Comparison of ENCODE assay signal across 2 cellular contexts in the genomic region with DNA sequence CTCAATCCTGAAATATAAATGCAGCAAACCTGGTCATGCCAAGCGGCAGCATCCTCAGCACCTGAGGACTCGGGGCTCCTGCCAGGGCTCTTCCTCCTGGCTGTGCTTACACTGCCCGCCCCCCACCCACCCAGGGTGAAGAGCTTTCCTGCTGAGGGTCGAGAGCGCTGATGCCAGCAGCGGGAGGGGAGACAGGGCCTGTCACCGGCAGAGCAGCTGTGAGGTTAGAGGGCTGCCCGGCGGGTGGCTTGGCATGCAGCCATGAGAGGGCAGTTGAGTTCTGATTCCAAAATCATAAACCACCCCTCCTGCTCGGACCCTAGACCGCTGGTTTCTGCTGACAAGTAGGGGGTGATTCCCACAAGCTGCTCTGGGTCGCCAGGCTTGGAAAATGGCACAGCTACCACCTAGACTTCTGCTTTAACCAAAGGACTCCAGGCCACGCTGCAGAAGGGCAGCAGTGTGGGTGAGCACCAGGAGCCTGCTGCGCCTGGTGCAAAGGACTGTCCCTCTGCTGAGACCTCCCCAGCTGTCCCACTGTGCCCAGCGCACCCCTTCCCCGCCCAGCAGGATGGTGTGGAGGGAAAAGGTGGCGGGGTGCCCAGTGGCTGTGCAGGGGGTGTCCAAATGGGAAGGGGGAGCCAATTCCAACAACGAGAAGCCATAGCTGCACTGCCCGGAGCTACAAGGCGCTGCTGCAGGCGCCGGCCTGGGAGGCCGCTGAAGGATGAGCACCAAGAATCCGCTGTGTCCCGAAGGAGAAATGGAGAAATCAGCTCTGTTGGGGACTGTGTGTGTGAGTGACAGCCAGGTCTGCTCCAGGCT.
TF ChIP-seq lines count a peak whose summit lies in the region.

No MANE protein-coding gene starts in this region.

TF ChIP-seq in SK-N-SH, 30 proteins besides CTCF, POLR2A, EP300 and RAD21:
- no peak for TF ChIP-seq RFX5 (IDR thresholded peaks at IDR 0.05; ENCODE audit: low read length)

TF ChIP-seq in SK-N-SH treated with all-trans-retinoic acid at 6 μM for 48 hours, 23 proteins besides CTCF, POLR2A, EP300 and RAD21:
- TF ChIP-seq, protein P1, sequence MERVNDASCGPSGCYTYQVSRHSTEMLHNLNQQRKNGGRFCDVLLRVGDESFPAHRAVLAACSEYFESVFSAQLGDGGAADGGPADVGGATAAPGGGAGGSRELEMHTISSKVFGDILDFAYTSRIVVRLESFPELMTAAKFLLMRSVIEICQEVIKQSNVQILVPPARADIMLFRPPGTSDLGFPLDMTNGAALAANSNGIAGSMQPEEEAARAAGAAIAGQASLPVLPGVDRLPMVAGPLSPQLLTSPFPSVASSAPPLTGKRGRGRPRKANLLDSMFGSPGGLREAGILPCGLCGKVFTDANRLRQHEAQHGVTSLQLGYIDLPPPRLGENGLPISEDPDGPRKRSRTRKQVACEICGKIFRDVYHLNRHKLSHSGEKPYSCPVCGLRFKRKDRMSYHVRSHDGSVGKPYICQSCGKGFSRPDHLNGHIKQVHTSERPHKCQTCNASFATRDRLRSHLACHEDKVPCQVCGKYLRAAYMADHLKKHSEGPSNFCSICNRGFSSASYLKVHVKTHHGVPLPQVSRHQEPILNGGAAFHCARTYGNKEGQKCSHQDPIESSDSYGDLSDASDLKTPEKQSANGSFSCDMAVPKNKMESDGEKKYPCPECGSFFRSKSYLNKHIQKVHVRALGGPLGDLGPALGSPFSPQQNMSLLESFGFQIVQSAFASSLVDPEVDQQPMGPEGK (CRISPR knock-in tag; IDR thresholded peaks at IDR 0.05; ENCODE audit: borderline replicate concordance) = no peak
- no peak for TF ChIP-seq ZNF8 (CRISPR knock-in tag; IDR thresholded peaks at IDR 0.05)
- TF ChIP-seq ZNF70 (CRISPR knock-in tag; IDR thresholded peaks at IDR 0.05) = no peak
- TF ChIP-seq, protein P2, sequence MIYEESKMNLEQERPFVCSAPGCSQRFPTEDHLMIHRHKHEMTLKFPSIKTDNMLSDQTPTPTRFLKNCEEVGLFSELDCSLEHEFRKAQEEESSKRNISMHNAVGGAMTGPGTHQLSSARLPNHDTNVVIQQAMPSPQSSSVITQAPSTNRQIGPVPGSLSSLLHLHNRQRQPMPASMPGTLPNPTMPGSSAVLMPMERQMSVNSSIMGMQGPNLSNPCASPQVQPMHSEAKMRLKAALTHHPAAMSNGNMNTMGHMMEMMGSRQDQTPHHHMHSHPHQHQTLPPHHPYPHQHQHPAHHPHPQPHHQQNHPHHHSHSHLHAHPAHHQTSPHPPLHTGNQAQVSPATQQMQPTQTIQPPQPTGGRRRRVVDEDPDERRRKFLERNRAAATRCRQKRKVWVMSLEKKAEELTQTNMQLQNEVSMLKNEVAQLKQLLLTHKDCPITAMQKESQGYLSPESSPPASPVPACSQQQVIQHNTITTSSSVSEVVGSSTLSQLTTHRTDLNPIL (CRISPR knock-in tag; IDR thresholded peaks at IDR 0.05; ENCODE audit: low read depth) = no peak
- no peak for TF ChIP-seq TCF4 (CRISPR knock-in tag; IDR thresholded peaks at IDR 0.05; ENCODE audit: borderline replicate concordance)
- TF ChIP-seq, protein P3, sequence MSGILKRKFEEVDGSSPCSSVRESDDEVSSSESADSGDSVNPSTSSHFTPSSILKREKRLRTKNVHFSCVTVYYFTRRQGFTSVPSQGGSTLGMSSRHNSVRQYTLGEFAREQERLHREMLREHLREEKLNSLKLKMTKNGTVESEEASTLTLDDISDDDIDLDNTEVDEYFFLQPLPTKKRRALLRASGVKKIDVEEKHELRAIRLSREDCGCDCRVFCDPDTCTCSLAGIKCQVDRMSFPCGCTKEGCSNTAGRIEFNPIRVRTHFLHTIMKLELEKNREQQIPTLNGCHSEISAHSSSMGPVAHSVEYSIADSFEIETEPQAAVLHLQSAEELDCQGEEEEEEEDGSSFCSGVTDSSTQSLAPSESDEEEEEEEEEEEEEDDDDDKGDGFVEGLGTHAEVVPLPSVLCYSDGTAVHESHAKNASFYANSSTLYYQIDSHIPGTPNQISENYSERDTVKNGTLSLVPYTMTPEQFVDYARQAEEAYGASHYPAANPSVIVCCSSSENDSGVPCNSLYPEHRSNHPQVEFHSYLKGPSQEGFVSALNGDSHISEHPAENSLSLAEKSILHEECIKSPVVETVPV (CRISPR knock-in tag; IDR thresholded peaks at IDR 0.05) = no peak
- no peak for TF ChIP-seq ESRRG (CRISPR knock-in tag; IDR thresholded peaks at IDR 0.05)
- TF ChIP-seq SNAI2 (CRISPR knock-in tag; IDR thresholded peaks at IDR 0.05) = no peak
- TF ChIP-seq ISL1 (CRISPR knock-in tag; IDR thresholded peaks at IDR 0.05) = no peak
- TF ChIP-seq RARB (CRISPR knock-in tag; IDR thresholded peaks at IDR 0.05) = no peak
- no peak for TF ChIP-seq OSR1 (CRISPR knock-in tag; IDR thresholded peaks at IDR 0.05)
- no peak for TF ChIP-seq BACH2 (CRISPR knock-in tag; IDR thresholded peaks at IDR 0.05; ENCODE audit: borderline replicate concordance)
- TF ChIP-seq ZNF565 (CRISPR knock-in tag; conservative IDR thresholded peaks at IDR 0.05; ENCODE audit: low read depth) = no peak
- TF ChIP-seq GLIS3 (CRISPR knock-in tag; IDR thresholded peaks at IDR 0.05) = no peak
- no peak for TF ChIP-seq PPARA (CRISPR knock-in tag; IDR thresholded peaks at IDR 0.05; ENCODE audit: borderline replicate concordance)
- TF ChIP-seq ZFP3 (CRISPR knock-in tag; IDR thresholded peaks at IDR 0.05) = no peak
- TF ChIP-seq, protein P4, sequence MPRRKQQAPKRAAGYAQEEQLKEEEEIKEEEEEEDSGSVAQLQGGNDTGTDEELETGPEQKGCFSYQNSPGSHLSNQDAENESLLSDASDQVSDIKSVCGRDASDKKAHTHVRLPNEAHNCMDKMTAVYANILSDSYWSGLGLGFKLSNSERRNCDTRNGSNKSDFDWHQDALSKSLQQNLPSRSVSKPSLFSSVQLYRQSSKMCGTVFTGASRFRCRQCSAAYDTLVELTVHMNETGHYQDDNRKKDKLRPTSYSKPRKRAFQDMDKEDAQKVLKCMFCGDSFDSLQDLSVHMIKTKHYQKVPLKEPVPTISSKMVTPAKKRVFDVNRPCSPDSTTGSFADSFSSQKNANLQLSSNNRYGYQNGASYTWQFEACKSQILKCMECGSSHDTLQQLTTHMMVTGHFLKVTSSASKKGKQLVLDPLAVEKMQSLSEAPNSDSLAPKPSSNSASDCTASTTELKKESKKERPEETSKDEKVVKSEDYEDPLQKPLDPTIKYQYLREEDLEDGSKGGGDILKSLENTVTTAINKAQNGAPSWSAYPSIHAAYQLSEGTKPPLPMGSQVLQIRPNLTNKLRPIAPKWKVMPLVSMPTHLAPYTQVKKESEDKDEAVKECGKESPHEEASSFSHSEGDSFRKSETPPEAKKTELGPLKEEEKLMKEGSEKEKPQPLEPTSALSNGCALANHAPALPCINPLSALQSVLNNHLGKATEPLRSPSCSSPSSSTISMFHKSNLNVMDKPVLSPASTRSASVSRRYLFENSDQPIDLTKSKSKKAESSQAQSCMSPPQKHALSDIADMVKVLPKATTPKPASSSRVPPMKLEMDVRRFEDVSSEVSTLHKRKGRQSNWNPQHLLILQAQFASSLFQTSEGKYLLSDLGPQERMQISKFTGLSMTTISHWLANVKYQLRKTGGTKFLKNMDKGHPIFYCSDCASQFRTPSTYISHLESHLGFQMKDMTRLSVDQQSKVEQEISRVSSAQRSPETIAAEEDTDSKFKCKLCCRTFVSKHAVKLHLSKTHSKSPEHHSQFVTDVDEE (CRISPR knock-in tag; IDR thresholded peaks at IDR 0.05) = no peak
- TF ChIP-seq CSDC2 (CRISPR knock-in tag; IDR thresholded peaks at IDR 0.05) = no peak
TF ChIP-seq in SK-N-SH treated with all-trans-retinoic acid at 6 μM for 48 hours: peak in this region for 0.
